Comparison of ENCODE assay signal across 19 cellular contexts in the genomic region with DNA sequence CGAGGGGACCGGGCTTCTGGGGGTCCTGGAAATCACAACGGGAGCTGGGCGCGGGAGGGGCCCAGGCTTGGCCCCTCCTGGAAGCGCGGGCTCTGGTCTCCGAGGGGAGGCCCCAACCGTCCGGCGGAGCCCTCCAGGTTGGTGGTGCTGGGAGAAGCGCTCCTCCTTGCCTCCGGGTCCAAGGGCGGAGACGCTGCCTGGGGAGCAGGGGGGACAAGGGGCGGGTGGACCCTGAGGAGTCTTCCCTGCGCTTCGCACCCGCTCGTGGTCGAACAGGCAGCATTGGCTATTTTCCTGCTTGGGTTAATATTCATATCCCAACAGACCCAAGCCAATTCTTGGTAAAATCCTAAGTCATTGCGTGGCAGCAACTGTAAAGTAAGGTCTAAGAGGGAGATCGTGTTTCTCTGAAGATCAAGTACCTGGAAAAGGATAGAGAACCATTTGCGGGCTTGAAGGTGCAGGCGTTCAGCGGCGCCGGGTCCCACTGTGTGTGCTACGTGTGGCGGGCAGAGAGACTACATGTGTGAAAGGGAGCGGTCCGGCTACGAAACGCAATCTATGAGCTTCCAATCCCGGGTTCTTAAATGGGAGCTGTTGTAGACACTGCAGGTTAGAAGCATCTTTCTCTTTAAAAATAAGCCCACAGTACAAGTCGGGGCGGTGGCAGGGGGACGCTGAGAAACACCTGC. TPM values are rescaled to one million over a fixed set of nuclear protein-coding genes. Genes with fewer than 3 reads are reported as not detected.
DNase-seq lines count a peak whose midpoint lies in the region; ATAC-seq, FAIRE-seq and TF ChIP-seq lines count a peak whose summit lies in the region.
"Had no signal": no experiment of that assay in that cellular context is flagged by ENCODE, and none has a peak within 500 bp of the region (broad histone marks: within the 10 kb centered on the region; RNA-seq: fewer than 3 reads in every experiment).

No MANE protein-coding gene starts in this region.

- no peak for ATAC-seq in HG03469 (IDR thresholded peaks at IDR 0.05; ENCODE audit: unreplicated experiment)
- ATAC-seq: stimulated activated memory B cell treated with anti-CD40 and anti-IgM and Interleukin-4, amounts not matched to agents 10 μg/mL and 1 μg/mL and 100 μg/mL, for 72 hours had no signal

- H3K4me1 Mint-ChIP-seq in astrocyte (ENCODE audit: low read depth, unreplicated experiment) = peaks cover 14% of the 10 kb centered on the region
- H3K4me1 Mint-ChIP-seq in activated T-helper 2 cell treated with anti-CD3 and anti-CD28 coated beads, Interferon-gamma antibody, Interleukin-2, Interleukin-4, amounts not matched to agents 10 μg/mL and 5 μg/mL and 100 μg/mL, durations not matched to agents 14 hours and 24 hours and 36 hours (ENCODE audit: low read depth) = peaks cover 3% of the 10 kb centered on the region
- H3K4me1 Mint-ChIP-seq: activated naive CD4-positive, alpha-beta T cell treated with anti-CD3 and anti-CD28 coated beads, Interleukin-2, amount 50 U/mL, for 24 hours had no signal

- H4K12ac ChIP-seq in trophoblast cell (ENCODE audit: low read depth, low read length) = no peak overlapping the region

- H2AFZ ChIP-seq in astrocyte (ENCODE audit: low read depth, low read length) (peak overlapping the region; percentile 86), trophoblast cell (ENCODE audit: insufficient read depth, low read length, poor library complexity) (no peak overlapping the region)

- H4K20me1 ChIP-seq in astrocyte (ENCODE audit: insufficient read depth, low read length) = no peaks in the 10 kb centered on the region

- H4K8ac ChIP-seq in trophoblast cell (ENCODE audit: low read depth, low read length) = no peak overlapping the region

- FAIRE-seq in astrocyte (lab: Jason Lieb, UNC) = no peak

- H4K91ac ChIP-seq in trophoblast cell (ENCODE audit: low read depth, low read length) = no peak overlapping the region

- no peaks in the 10 kb centered on the region for H3K36me3 ChIP-seq in astrocyte (ENCODE audit: insufficient read depth, low read length)
- no peaks in the 10 kb centered on the region for H3K36me3 ChIP-seq in iPS DF 6.9 (ENCODE audit: control insufficient read depth, insufficient read depth, low read length)
- no peaks in the 10 kb centered on the region for H3K36me3 ChIP-seq in trophoblast cell (ENCODE audit: control insufficient read depth in 1 of 2, insufficient read depth in 2 of 2, low read length in 2 of 2)
- H3K36me3 ChIP-seq: heart left ventricle, upper lobe of right lung had no signal

- H3K9ac ChIP-seq in astrocyte (ENCODE audit: low read length) (no peak overlapping the region), trophoblast cell (ENCODE audit: low read length) (no peak overlapping the region)

- H3K14ac ChIP-seq in trophoblast cell (ENCODE audit: low read length) = no peak overlapping the region

- H3K23ac ChIP-seq in trophoblast cell (ENCODE audit: low read length) = no peak overlapping the region

- TF ChIP-seq CTCF in astrocyte (IDR thresholded peaks at IDR 0.05; ENCODE audit: insufficient read depth, low read depth, low read length) = no peak

- H3K36me3 Mint-ChIP-seq in astrocyte (ENCODE audit: low read depth, unreplicated experiment) = no peaks in the 10 kb centered on the region
- H3K36me3 Mint-ChIP-seq in activated T-helper 2 cell treated with anti-CD3 and anti-CD28 coated beads, Interferon-gamma antibody, Interleukin-2, Interleukin-4, amounts not matched to agents 10 μg/mL and 5 μg/mL and 100 μg/mL, durations not matched to agents 14 hours and 24 hours and 36 hours (ENCODE audit: low read depth) = no peaks in the 10 kb centered on the region
- H3K36me3 Mint-ChIP-seq: activated naive CD4-positive, alpha-beta T cell treated with anti-CD3 and anti-CD28 coated beads, Interleukin-2, amount 50 U/mL, for 24 hours; stimulated activated memory B cell treated with anti-CD40 and anti-IgM and Interleukin-4, amounts not matched to agents 10 μg/mL and 1 μg/mL and 100 μg/mL, for 72 hours had no signal

- H3K4me3 ChIP-seq in astrocyte (ENCODE audit: insufficient read depth, low read depth, low read length) (peak overlapping the region; percentile 58), iPS DF 6.9 (ENCODE audit: low read length) (peak overlapping the region; percentile 47), trophoblast cell (ENCODE audit: low read depth, low read length) (no peak overlapping the region)
- H3K4me3 ChIP-seq: upper lobe of right lung had no signal

- no peak overlapping the region for H2BK12ac ChIP-seq in trophoblast cell (ENCODE audit: low read length)

- peaks cover 42% of the 10 kb centered on the region for H3K27me3 Mint-ChIP-seq in astrocyte (ENCODE audit: low read depth, unreplicated experiment)
- peaks cover 68% of the 10 kb centered on the region for H3K27me3 Mint-ChIP-seq in activated T-helper 2 cell treated with anti-CD3 and anti-CD28 coated beads, Interferon-gamma antibody, Interleukin-2, Interleukin-4, amounts not matched to agents 10 μg/mL and 5 μg/mL and 100 μg/mL, durations not matched to agents 14 hours and 24 hours and 36 hours (ENCODE audit: low read depth)

- H3K4ac ChIP-seq in trophoblast cell (ENCODE audit: low read depth, low read length) = no peak overlapping the region

- no peak overlapping the region for H2BK120ac ChIP-seq in trophoblast cell (ENCODE audit: insufficient read depth, low read length, poor library complexity)

- WGBS in iPS DF 6.9 (ENCODE audit: insufficient coverage, insufficient read length) = no CpG with 5 or more reads among the region's 38 CpGs
- no CpG with 5 or more reads among the region's 38 CpGs for WGBS in trophoblast cell (ENCODE audit: extremely low coverage, insufficient coverage, insufficient read length)

- H3K4me2 ChIP-seq in astrocyte (ENCODE audit: low read length) (peak overlapping the region; percentile 86), trophoblast cell (ENCODE audit: low read length) (peak overlapping the region; percentile 57)

- H3K27ac ChIP-seq in astrocyte (ENCODE audit: low read depth, low read length) (no peak overlapping the region), iPS DF 6.9 (ENCODE audit: low read length) (no peak overlapping the region), trophoblast cell (ENCODE audit: low read depth, low read length) (no peak overlapping the region)
- H3K27ac ChIP-seq: heart left ventricle, upper lobe of right lung had no signal

- H3K79me2 ChIP-seq in astrocyte (ENCODE audit: insufficient read depth, low read length) = no peaks in the 10 kb centered on the region
- no peaks in the 10 kb centered on the region for H3K79me2 ChIP-seq in trophoblast cell (ENCODE audit: control insufficient read depth, insufficient read depth, low read length, poor library complexity)

- DNase-seq in ELF-1 (ENCODE audit: low read depth, low spot score) (peak; percentile 19), astrocyte (ENCODE audit: low read depth) (no peak), iPS DF 6.9 (ENCODE audit: low read depth, low spot score) (no peak), trophoblast cell (no peak), GOT3 (lab: John Stamatoyannopoulos, UW) (no peak), NCI-H82 (lab: John Stamatoyannopoulos, UW) (no peak)
- DNase-seq in activated T-helper 2 cell treated with anti-CD3 and anti-CD28 coated beads, Interferon-gamma antibody, Interleukin-2, Interleukin-4, amounts not matched to agents 10 μg/mL and 5 μg/mL and 100 μg/mL, durations not matched to agents 14 hours and 24 hours and 36 hours (ENCODE audit: low spot score) = no peak
- DNase-seq: activated CD4-positive, alpha-beta T cell treated with anti-CD3 and anti-CD28 coated beads, Interleukin-2, amount 50 U/mL, for 48 hours; DMS79; heart left ventricle; left cardiac atrium; NCI-H1417 treated with DMSO at 0.1 percent for 48 hours; stimulated activated CD4-positive, alpha-beta T cell treated with anti-CD3 and anti-CD28 coated beads, Interleukin-12 subunit alpha, Interleukin-12 subunit beta, amount 100 ng/mL, for 4 hours; upper lobe of right lung had no signal

- peak overlapping the region; percentile 52 for H3K4me3 Mint-ChIP-seq in astrocyte (ENCODE audit: unreplicated experiment)
- H3K4me3 Mint-ChIP-seq in activated T-helper 2 cell treated with anti-CD3 and anti-CD28 coated beads, Interferon-gamma antibody, Interleukin-2, Interleukin-4, amounts not matched to agents 10 μg/mL and 5 μg/mL and 100 μg/mL, durations not matched to agents 14 hours and 24 hours and 36 hours (ENCODE audit: low read depth) = no peak overlapping the region
- H3K4me3 Mint-ChIP-seq: activated naive CD4-positive, alpha-beta T cell treated with anti-CD3 and anti-CD28 coated beads, Interleukin-2, amount 50 U/mL, for 24 hours; dendritic cell treated with granulocyte-macrophage colony-stimulating factor and Interleukin-4, amounts not matched to agents 40 ng/mL and 50 ng/mL, for 4 days; stimulated activated memory B cell treated with anti-CD40 and anti-IgM and Interleukin-4, amounts not matched to agents 10 μg/mL and 1 μg/mL and 100 μg/mL, for 72 hours had no signal

- H2AK5ac ChIP-seq in trophoblast cell (ENCODE audit: low read length) = no peak overlapping the region

- H3K18ac ChIP-seq in trophoblast cell (ENCODE audit: low read length) = no peak overlapping the region

- H2BK5ac ChIP-seq in trophoblast cell (ENCODE audit: low read depth, low read length, poor library complexity) = no peak overlapping the region

- H3K9me3 Mint-ChIP-seq in astrocyte (ENCODE audit: unreplicated experiment) = no peaks in the 10 kb centered on the region
- H3K9me3 Mint-ChIP-seq in activated T-helper 2 cell treated with anti-CD3 and anti-CD28 coated beads, Interferon-gamma antibody, Interleukin-2, Interleukin-4, amounts not matched to agents 10 μg/mL and 5 μg/mL and 100 μg/mL, durations not matched to agents 14 hours and 24 hours and 36 hours = no peaks in the 10 kb centered on the region
- H3K9me3 Mint-ChIP-seq: activated naive CD4-positive, alpha-beta T cell treated with anti-CD3 and anti-CD28 coated beads, Interleukin-2, amount 50 U/mL, for 24 hours; dendritic cell treated with granulocyte-macrophage colony-stimulating factor and Interleukin-4, amounts not matched to agents 40 ng/mL and 50 ng/mL, for 4 days; stimulated activated memory B cell treated with anti-CD40 and anti-IgM and Interleukin-4, amounts not matched to agents 10 μg/mL and 1 μg/mL and 100 μg/mL, for 72 hours had no signal

- H3K4me1 ChIP-seq in astrocyte (ENCODE audit: insufficient read depth, low read length) = peaks cover 32% of the 10 kb centered on the region
- H3K4me1 ChIP-seq in iPS DF 6.9 (ENCODE audit: control insufficient read depth, insufficient read depth, low read length) = peaks cover 8% of the 10 kb centered on the region; the same call in 1 of the 2 replicates
- H3K4me1 ChIP-seq in trophoblast cell (ENCODE audit: control insufficient read depth in 1 of 2, insufficient read depth in 2 of 2, low read length in 2 of 2) = peaks cover 11 to 17% of the 10 kb centered on the region in 2 experiments

- intact Hi-C loops in activated T-helper 2 cell treated with anti-CD3 and anti-CD28 coated beads, Interferon-gamma antibody, Interleukin-2, Interleukin-4, amounts not matched to agents 10 μg/mL and 5 μg/mL and 100 μg/mL, durations not matched to agents 14 hours and 24 hours and 36 hours (cut with micrococcal nuclease) = no loop called here

- H3K27me3 ChIP-seq in astrocyte (ENCODE audit: insufficient read depth, low read length) (peaks cover 23% of the 10 kb centered on the region), iPS DF 6.9 (ENCODE audit: control insufficient read depth, insufficient read depth, low read length) (peaks cover 35% of the 10 kb centered on the region), trophoblast cell (ENCODE audit: insufficient read depth, low read length) (peaks cover 24% of the 10 kb centered on the region)

- H3K9me3 ChIP-seq in astrocyte (ENCODE audit: insufficient read depth, low read depth, low read length) (no peaks in the 10 kb centered on the region), iPS DF 6.9 (ENCODE audit: control insufficient read depth, insufficient read depth, low read length) (no peaks in the 10 kb centered on the region), trophoblast cell (ENCODE audit: insufficient read depth, low read depth, low read length) (peaks cover 2% of the 10 kb centered on the region)
- H3K9me3 ChIP-seq: heart left ventricle, upper lobe of right lung had no signal

- H3K79me1 ChIP-seq in trophoblast cell (ENCODE audit: low read length) = no peaks in the 10 kb centered on the region

- peak overlapping the region; percentile 55 for H3K27ac Mint-ChIP-seq in astrocyte (ENCODE audit: unreplicated experiment)
- no peak overlapping the region for H3K27ac Mint-ChIP-seq in activated T-helper 2 cell treated with anti-CD3 and anti-CD28 coated beads, Interferon-gamma antibody, Interleukin-2, Interleukin-4, amounts not matched to agents 10 μg/mL and 5 μg/mL and 100 μg/mL, durations not matched to agents 14 hours and 24 hours and 36 hours
- H3K27ac Mint-ChIP-seq: activated naive CD4-positive, alpha-beta T cell treated with anti-CD3 and anti-CD28 coated beads, Interleukin-2, amount 50 U/mL, for 24 hours; dendritic cell treated with granulocyte-macrophage colony-stimulating factor and Interleukin-4, amounts not matched to agents 40 ng/mL and 50 ng/mL, for 4 days; stimulated activated memory B cell treated with anti-CD40 and anti-IgM and Interleukin-4, amounts not matched to agents 10 μg/mL and 1 μg/mL and 100 μg/mL, for 72 hours had no signal

RNA-seq across cellular contexts. Expression of a gene that starts 0.8 kb away (rescaled TPM):
- 0.43 TPM in 1 of 2 replicates, not detected in the other for total RNA-seq in astrocyte
- polyA plus RNA-seq in trophoblast cell (2013) = not detected in 2 replicates
- not detected in 2 replicates for total RNA-seq in activated T-helper 2 cell treated with anti-CD3 and anti-CD28 coated beads, Interferon-gamma antibody, Interleukin-2, Interleukin-4, amounts not matched to agents 10 μg/mL and 5 μg/mL and 100 μg/mL, durations not matched to agents 14 hours and 24 hours and 36 hours
- total RNA-seq: LHCN-M2, upper lobe of right lung had no signal

RNA-seq across cellular contexts. Expression of a gene that starts 53.1 kb away (rescaled TPM):
- 485 and 528 TPM in 2 replicates for total RNA-seq in astrocyte
- 229 and 231 TPM in 2 replicates for polyA plus RNA-seq in trophoblast cell (2013)
- 54.2 and 57.2 TPM in 2 replicates for total RNA-seq in activated T-helper 2 cell treated with anti-CD3 and anti-CD28 coated beads, Interferon-gamma antibody, Interleukin-2, Interleukin-4, amounts not matched to agents 10 μg/mL and 5 μg/mL and 100 μg/mL, durations not matched to agents 14 hours and 24 hours and 36 hours
